In genomic region chr4:28378109-28378830, GRCh38 we compare ENCODE assay signal across 25 cellular contexts.
DNase-seq lines count a peak whose midpoint lies in the region; ATAC-seq and TF ChIP-seq lines count a peak whose summit lies in the region.
"Had no signal": no experiment of that assay in that cellular context is flagged by ENCODE, and none has a peak within 500 bp of the region (broad histone marks: within the 10 kb centered on the region; RNA-seq: fewer than 3 reads in every experiment).

No MANE protein-coding gene starts in this region.

- no peak overlapping the region for H2AFZ ChIP-seq in IMR-90 (replicated peaks; ENCODE audit: low read length, poor library complexity)
- H2AFZ ChIP-seq: parathyroid adenoma had no signal

- H2AK9ac ChIP-seq in IMR-90 (replicated peaks; ENCODE audit: low read depth, low read length, poor library complexity), result no peak overlapping the region

- TF ChIP-seq CTCF in AG10803 (conservative IDR thresholded peaks at IDR 0.05; ENCODE audit: low read length) (peak; percentile 37), IMR-90 (conservative IDR thresholded peaks at IDR 0.05; ENCODE audit: low read depth, low read length) (no peak), choroid plexus epithelial cell (conservative IDR thresholded peaks at IDR 0.05; ENCODE audit: low read depth, low read length) (peak; percentile 35), tibial nerve (IDR thresholded peaks at IDR 0.05) (no peak)

- BruUV-seq in IMR-90 (replicated peaks; lab: Mats Ljungman, UMichigan), result no TSS peak

- H3K9ac ChIP-seq in IMR-90 (ENCODE audit: low read depth, low read length), result no peak overlapping the region
- H3K9ac ChIP-seq: parathyroid adenoma had no signal

- peaks cover 13 to 26% (median 18%) of the 10 kb centered on the region in 3 donors for H3K9me3 Mint-ChIP-seq in T-cell

- POLR2A ChIA-PET in IMR-90 (lab: Charles Lee; ENCODE audit: unreplicated experiment) (no interaction called here), T-cell (lab: Charles Lee) (no interaction called here)

- no peaks in the 10 kb centered on the region for H3K9me1 ChIP-seq in IMR-90 (ENCODE audit: insufficient read depth, low read length)

- no peaks in the 10 kb centered on the region for H3K27me3 Mint-ChIP-seq in T-cell
- H3K27me3 Mint-ChIP-seq: CD4-positive, CD25-positive, alpha-beta regulatory T cell; IgD-negative memory B cell; stimulated activated naive B cell treated with anti-CD40 and anti-IgM and Interleukin-4, amounts not matched to agents 10 μg/mL and 1 μg/mL and 100 μg/mL, for 72 hours had no signal

- no peaks in the 10 kb centered on the region for H3K4me1 Mint-ChIP-seq in T-cell
- H3K4me1 Mint-ChIP-seq: CD4-positive, CD25-positive, alpha-beta regulatory T cell; IgD-negative memory B cell; natural killer cell; stimulated activated naive B cell treated with anti-CD40 and anti-IgM and Interleukin-4, amounts not matched to agents 10 μg/mL and 1 μg/mL and 100 μg/mL, for 72 hours had no signal

- no peak overlapping the region for H2BK120ac ChIP-seq in IMR-90 (ENCODE audit: low read depth, low read length)

- peak overlapping the region in 1 of 2 experiments; percentile 60; a peak in 1 of 4 replicates for H4K8ac ChIP-seq in IMR-90 (ENCODE audit: low read depth in 2 of 2, low read length in 2 of 2)

- H2BK20ac ChIP-seq in IMR-90 (ENCODE audit: low read depth, low read length), result no peak overlapping the region

- TF ChIP-seq POLR2A in IMR-90 (IDR thresholded peaks at IDR 0.05; ENCODE audit: low read depth, low read length) (no peak), tibial nerve (IDR thresholded peaks at IDR 0.05) (no peak)

- H3K4me3 ChIP-seq in AG10803 (ENCODE audit: low read length) (no peak overlapping the region), IMR-90 (ENCODE audit: insufficient read depth, low read depth, low read length) (no peak overlapping the region), choroid plexus epithelial cell (ENCODE audit: low read depth, low read length) (no peak overlapping the region), tibial nerve (no peak overlapping the region)
- H3K4me3 ChIP-seq: MG63, sigmoid colon, testis had no signal

- WGBS in IMR-90 (ENCODE audit: extremely low coverage in 2 of 2, insufficient read length in 1 of 2), 2 experiments, result 79% methylated on average over 3 of the region's 6 CpGs; no CpG with 5 or more reads in 1 of the 2 experiments
- WGBS in tibial nerve, 2 donors, result 80 to 83% methylated on average over 6 of the region's 6 CpGs

- no peaks in the 10 kb centered on the region for H3K79me1 ChIP-seq in IMR-90 (ENCODE audit: low read depth in 1 of 2, low read length in 2 of 2)

- ATAC-seq in IMR-90 (ENCODE audit: low read depth), result no peak
- no peak for ATAC-seq in T-cell (replicated peaks in 1 of 4)
- ATAC-seq: activated naive CD4-positive, alpha-beta T cell treated with anti-CD3 and anti-CD28 coated beads, Interleukin-2, amount 50 U/mL, for 72 hours; HCT116; natural killer cell; stimulated activated naive B cell treated with anti-CD40 and anti-IgM and Interleukin-4, amounts not matched to agents 10 μg/mL and 1 μg/mL and 100 μg/mL, for 72 hours had no signal

- no peak for TF ChIP-seq RAD21 in IMR-90 (IDR thresholded peaks at IDR 0.05; ENCODE audit: low read length)

- DNase-seq in AG10803 (ENCODE audit: low read depth), result peak; percentile 44
- no peak for DNase-seq in IMR-90
- DNase-seq in choroid plexus epithelial cell (ENCODE audit: low read depth), result peak; percentile 12
- DNase-seq in iPS-NIHi7 (ENCODE audit: extremely low spot score), result peak; percentile 26
- DNase-seq in T-cell, result no peak
- DNase-seq in tibial nerve (ENCODE audit: low spot score in 2 of 2), result no peak
- no peak for DNase-seq in NCI-H1048 (lab: John Stamatoyannopoulos, UW)
- no peak for DNase-seq in HPDE6-E6E7 (ENCODE audit: extremely low spot score)
- DNase-seq: ACHN; activated CD4-positive, alpha-beta T cell treated with anti-CD3 and anti-CD28 coated beads for 4 hours; CD4-positive, CD25-positive, alpha-beta regulatory T cell; hippocampal formation; kidney glomerular epithelial cell; MG63; natural killer cell; NCI-H1694; NCI-H69; sigmoid colon; stimulated activated CD4-positive, alpha-beta T cell treated with anti-CD3 and anti-CD28 coated beads, Interleukin-1b, Interleukin-23, amount 100 ng/mL, for 48 hours; stimulated activated naive B cell treated with anti-CD40 and anti-IgM and Interleukin-4, amounts not matched to agents 10 μg/mL and 1 μg/mL and 100 μg/mL, for 72 hours; testis had no signal

- H3K4me1 ChIP-seq in IMR-90 (ENCODE audit: control insufficient read depth, insufficient read depth, low read length), result no peaks in the 10 kb centered on the region; the same call in 1 of the 2 replicates
- no peaks in the 10 kb centered on the region for H3K4me1 ChIP-seq in tibial nerve
- H3K4me1 ChIP-seq: parathyroid adenoma, sigmoid colon, testis had no signal

- H3K14ac ChIP-seq in IMR-90 (replicated peaks; ENCODE audit: low read depth, low read length), result no peak overlapping the region; the same call in 1 of the 2 replicates

- H3K4me2 ChIP-seq in IMR-90 (ENCODE audit: low read depth, low read length), result peak overlapping the region; percentile 54; the same call in 1 of the 2 replicates

- H3K9me3 ChIP-seq in IMR-90 (ENCODE audit: control insufficient read depth, insufficient read depth, low read length) (no peaks in the 10 kb centered on the region), tibial nerve (no peaks in the 10 kb centered on the region)
- H3K9me3 ChIP-seq: MG63, sigmoid colon, testis had no signal

- H3K27ac Mint-ChIP-seq in T-cell, result no peak overlapping the region
- H3K27ac Mint-ChIP-seq: activated naive CD4-positive, alpha-beta T cell treated with anti-CD3 and anti-CD28 coated beads, Interleukin-2, amount 50 U/mL, for 72 hours; CD4-positive, CD25-positive, alpha-beta regulatory T cell; IgD-negative memory B cell; natural killer cell; stimulated activated naive B cell treated with anti-CD40 and anti-IgM and Interleukin-4, amounts not matched to agents 10 μg/mL and 1 μg/mL and 100 μg/mL, for 72 hours had no signal

- no peak overlapping the region for H2BK5ac ChIP-seq in IMR-90 (ENCODE audit: low read depth, low read length, poor library complexity, severe bottlenecking)

- dilution Hi-C loops in IMR-90 (cut with HindIII; ENCODE audit: low sequenced_read_pairs, unreplicated experiment), result no loop called here

- no peak overlapping the region for H2BK15ac ChIP-seq in IMR-90 (ENCODE audit: low read depth, low read length)

- H4K5ac ChIP-seq in IMR-90 (ENCODE audit: low read depth, low read length), result peak overlapping the region; percentile 59; the same call in 1 of the 2 replicates

- no peak overlapping the region for H4K91ac ChIP-seq in IMR-90 (ENCODE audit: insufficient read depth, low read depth, low read length)

- no peaks in the 10 kb centered on the region for H3K36me3 ChIP-seq in IMR-90 (ENCODE audit: control insufficient read depth, insufficient read depth, low read length)
- no peaks in the 10 kb centered on the region for H3K36me3 ChIP-seq in tibial nerve
- H3K36me3 ChIP-seq: MG63, sigmoid colon had no signal

- TF ChIP-seq EP300 in tibial nerve (IDR thresholded peaks at IDR 0.05), result no peak

- no peak overlapping the region for H3K23ac ChIP-seq in IMR-90 (ENCODE audit: low read depth, low read length)

- no peaks in the 10 kb centered on the region for H3K36me3 Mint-ChIP-seq in T-cell
- H3K36me3 Mint-ChIP-seq: activated naive CD4-positive, alpha-beta T cell treated with anti-CD3 and anti-CD28 coated beads, Interleukin-2, amount 50 U/mL, for 72 hours; CD4-positive, CD25-positive, alpha-beta regulatory T cell; IgD-negative memory B cell; natural killer cell; stimulated activated naive B cell treated with anti-CD40 and anti-IgM and Interleukin-4, amounts not matched to agents 10 μg/mL and 1 μg/mL and 100 μg/mL, for 72 hours had no signal

- H3K27me3 ChIP-seq in IMR-90 (ENCODE audit: control insufficient read depth, insufficient read depth, low read length) (no peaks in the 10 kb centered on the region), tibial nerve (no peaks in the 10 kb centered on the region)
- H3K27me3 ChIP-seq: MG63, sigmoid colon, testis had no signal

- H3K27ac ChIP-seq in IMR-90 (ENCODE audit: insufficient read depth, low read length), result no peak overlapping the region
- no peak overlapping the region for H3K27ac ChIP-seq in tibial nerve
- H3K27ac ChIP-seq: parathyroid adenoma, sigmoid colon, testis had no signal

- no peak overlapping the region for H3K56ac ChIP-seq in IMR-90 (ENCODE audit: extremely low read depth, insufficient read depth, low read length)

- intact Hi-C loops in IMR-90 (cut with micrococcal nuclease), result no loop called here

- peak overlapping the region; percentile 29; the same call in 1 of the 2 replicates for H3K18ac ChIP-seq in IMR-90 (ENCODE audit: low read depth, low read length)

- no peak overlapping the region for H3K4me3 Mint-ChIP-seq in T-cell
- H3K4me3 Mint-ChIP-seq: CD4-positive, CD25-positive, alpha-beta regulatory T cell; IgD-negative memory B cell; natural killer cell; stimulated activated naive B cell treated with anti-CD40 and anti-IgM and Interleukin-4, amounts not matched to agents 10 μg/mL and 1 μg/mL and 100 μg/mL, for 72 hours had no signal

- CTCF ChIA-PET in IMR-90 (lab: Yijun Ruan, JAX), result no interaction called here
- CTCF ChIA-PET in T-cell (lab: Charles Lee), result no interaction called here

- in situ Hi-C loops in IMR-90 (cut with MboI; ENCODE audit: low sequenced_read_pairs), result no loop called here

- no peaks in the 10 kb centered on the region for H4K20me1 ChIP-seq in IMR-90 (ENCODE audit: insufficient read depth, low read length)

- no peak overlapping the region for H3K4ac ChIP-seq in IMR-90 (ENCODE audit: low read depth, low read length)

- no peak overlapping the region for H2AK5ac ChIP-seq in IMR-90 (ENCODE audit: low read depth, low read length)

TF ChIP-seq in IMR-90, 13 proteins besides CTCF, POLR2A, EP300 and RAD21 (continues in another document):
- TF ChIP-seq MAZ (IDR thresholded peaks at IDR 0.05; ENCODE audit: borderline replicate concordance, low read depth, low read length) (no peak), FOS (IDR thresholded peaks at IDR 0.05; ENCODE audit: low read depth, low read length) (no peak), MXI1 (IDR thresholded peaks at IDR 0.05; ENCODE audit: borderline replicate concordance, low read depth, low read length) (no peak), RCOR1 (IDR thresholded peaks at IDR 0.05; ENCODE audit: insufficient replicate concordance, low read length) (no peak), MAFK (IDR thresholded peaks at IDR 0.05; ENCODE audit: low read depth, low read length) (no peak), RFX5 (IDR thresholded peaks at IDR 0.05; ENCODE audit: low read depth, low read length) (no peak), ELK1 (IDR thresholded peaks at IDR 0.05; ENCODE audit: borderline replicate concordance, low read depth, low read length) (no peak)

Comparison
In these comparisons a context has a peak if more than half of its experiments do, and no peak if none do; other contexts are left out.
1. DNase-seq: peak in AG10803 (single experiment), choroid plexus epithelial cell (single experiment) and iPS-NIHi7 (single experiment); none in IMR-90 (single experiment), T-cell (0 of 34), tibial nerve (0 of 2), NCI-H1048 (single experiment) and HPDE6-E6E7 (single experiment).
2. CTCF ChIP-seq: peak in AG10803 (single experiment) and choroid plexus epithelial cell (single experiment); none in IMR-90 (single experiment) and tibial nerve (0 of 5).